ENCODE assay signal across 10 cellular contexts in the genomic region with DNA sequence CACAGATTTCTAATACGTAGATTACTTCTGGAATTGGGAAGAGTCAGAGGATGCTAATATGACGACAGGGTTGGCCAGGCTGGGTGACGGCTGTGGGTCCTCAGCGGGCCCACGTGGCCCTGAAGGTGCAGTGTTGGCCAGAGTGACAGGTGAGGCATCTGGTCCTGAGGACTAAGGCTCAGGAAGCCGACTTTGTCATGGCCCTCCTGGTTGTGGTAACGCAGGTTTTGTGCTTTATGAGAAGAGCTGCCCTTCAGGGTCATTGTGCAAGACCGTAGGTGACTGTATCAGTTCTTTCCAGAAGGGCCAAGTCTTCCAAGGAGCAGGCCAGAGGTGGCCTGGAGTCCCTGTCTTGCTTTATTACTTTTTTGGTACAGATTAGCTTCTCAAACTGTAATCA. TPM values are rescaled to one million over a fixed set of nuclear protein-coding genes. Genes with fewer than 3 reads are reported as not detected.
DNase-seq lines count a peak whose midpoint lies in the region; ATAC-seq and TF ChIP-seq lines count a peak whose summit lies in the region.
"Had no signal": no experiment of that assay in that cellular context is flagged by ENCODE, and none has a peak within 500 bp of the region (broad histone marks: within the 10 kb centered on the region; RNA-seq: fewer than 3 reads in every experiment).

No MANE protein-coding gene starts in this region.

- POLR2A ChIA-PET in AG04450 (lab: Yijun Ruan, JAX) (no interaction called here), WTC11 (lab: Charles Lee) (no interaction called here)

- H3K9me3 ChIP-seq in AG04450 (ENCODE audit: control insufficient read depth, insufficient read depth, low read length), result no peaks in the 10 kb centered on the region
- H3K9me3 ChIP-seq in hepatocyte (ENCODE audit: low read depth), result no peaks in the 10 kb centered on the region
- no peaks in the 10 kb centered on the region for H3K9me3 ChIP-seq in right cardiac atrium (ENCODE audit: control insufficient read depth, low read length)
- H3K9me3 ChIP-seq: pancreas had no signal

- peaks cover 25% of the 10 kb centered on the region for H3K4me1 Mint-ChIP-seq in WTC11

- no peaks in the 10 kb centered on the region for H3K27me3 Mint-ChIP-seq in WTC11 (ENCODE audit: low read depth)

- CTCF ChIA-PET in AG04450 (lab: Charles Lee) (no interaction called here), WTC11 (lab: Charles Lee) (interaction anchor here (0.6 kb wide), 1 partner anchor 197 kb away, joined by 3 read pairs; no protein-coding TSS in a partner anchor)

- H3K27me3 ChIP-seq in AG04450 (ENCODE audit: control insufficient read depth, insufficient read depth, low read length) (no peaks in the 10 kb centered on the region), GM06990 (replicated peaks; ENCODE audit: control insufficient read depth, insufficient read depth, low read length) (no peaks in the 10 kb centered on the region), hepatocyte (no peaks in the 10 kb centered on the region), right cardiac atrium (ENCODE audit: control insufficient read depth, insufficient read depth) (no peaks in the 10 kb centered on the region)
- H3K27me3 ChIP-seq: pancreas had no signal

- TF ChIP-seq CTCF in AG04450 (IDR thresholded peaks at IDR 0.05; ENCODE audit: low read depth, low read length) (no peak), GM06990 (IDR thresholded peaks at IDR 0.05; ENCODE audit: insufficient read depth, low read length, poor library complexity, severe bottlenecking) (no peak), WTC11 (IDR thresholded peaks at IDR 0.05) (no peak), hepatocyte (IDR thresholded peaks at IDR 0.05; ENCODE audit: poor library complexity) (no peak)

- peaks cover 21% of the 10 kb centered on the region for H3K4me1 ChIP-seq in hepatocyte (ENCODE audit: insufficient read depth)
- peaks cover 10% of the 10 kb centered on the region for H3K4me1 ChIP-seq in right cardiac atrium (ENCODE audit: control insufficient read depth, insufficient read depth, low read length)

- H3K79me2 ChIP-seq in hepatocyte, result peaks cover 85% of the 10 kb centered on the region

- H3K4me3 Mint-ChIP-seq in WTC11, result peak overlapping the region; percentile 87

- H3K36me3 Mint-ChIP-seq in WTC11, result peaks cover 52% of the 10 kb centered on the region

- DNase-seq in AG04450 (ENCODE audit: low read depth, low spot score), result no peak
- DNase-seq in GM06990 (ENCODE audit: extremely low read depth, insufficient read length), result no peak
- no peak for DNase-seq in WTC11 (ENCODE audit: low spot score)
- no peak for DNase-seq in hepatocyte (ENCODE audit: low spot score)
- no peak for DNase-seq in stimulated activated naive CD4-positive, alpha-beta T cell (lab: John Stamatoyannopoulos, UW)
- DNase-seq in COLO829 (ENCODE audit: low spot score), result no peak
- DNase-seq in right cardiac atrium, result no peak
- DNase-seq: NCI-H226, pancreas had no signal

- H2AFZ ChIP-seq in hepatocyte, result no peak overlapping the region

- H3K4me3 ChIP-seq in AG04450 (ENCODE audit: low read depth, low read length), result 0 out of 2 replicates have a peak overlapping the region, but pooled peaks have one; percentile 7
- H3K4me3 ChIP-seq in GM06990 (replicated peaks; ENCODE audit: low read depth, low read length), result peak overlapping the region; percentile 18
- H3K4me3 ChIP-seq in hepatocyte, result no peak overlapping the region
- H3K4me3 ChIP-seq in right cardiac atrium (ENCODE audit: low read length), result no peak overlapping the region

- peak overlapping the region; percentile 94 for H3K4me2 ChIP-seq in hepatocyte

- WGBS in hepatocyte (ENCODE audit: low lambda C conversion rate, missing lambda C conversion rate), result 87% methylated on average over 8 of the region's 8 CpGs
- 67% methylated on average over 8 of the region's 8 CpGs for WGBS in right cardiac atrium

- intact Hi-C loops in right cardiac atrium (cut with DNase I), result loop anchor here in 1 of 4 donors (10.0 kb wide), 1 partner anchor 782 kb away; the partner anchor contains the start of gene PSMG3

- peak overlapping the region; percentile 90 for H3K27ac Mint-ChIP-seq in WTC11

- no peaks in the 10 kb centered on the region for H3K9me3 Mint-ChIP-seq in WTC11

- no peak for ATAC-seq in WTC11
- ATAC-seq in right cardiac atrium, result no peak
- no peak for ATAC-seq in GM21360 (IDR thresholded peaks at IDR 0.05; ENCODE audit: unreplicated experiment)
- ATAC-seq: pancreas had no signal

- peaks cover 62% of the 10 kb centered on the region for H4K20me1 ChIP-seq in hepatocyte (ENCODE audit: insufficient read depth, poor library complexity, severe bottlenecking)

- H3K9me2 ChIP-seq in hepatocyte (replicated peaks; ENCODE audit: insufficient read depth), result no peaks in the 10 kb centered on the region

- H3K36me3 ChIP-seq in GM06990 (ENCODE audit: control insufficient read depth, insufficient read depth, low read length) (peaks cover 12% of the 10 kb centered on the region), hepatocyte (replicated peaks; ENCODE audit: insufficient read depth, low read depth) (no peaks in the 10 kb centered on the region)

- H3K27ac ChIP-seq in AG04450 (ENCODE audit: low read depth, low read length) (no peak overlapping the region), hepatocyte (no peak overlapping the region), right cardiac atrium (ENCODE audit: low read length) (no peak overlapping the region)
- H3K27ac ChIP-seq: pancreas had no signal

TF ChIP-seq in WTC11, 78 proteins besides CTCF, POLR2A, EP300 and RAD21:
- TF ChIP-seq ZBTB21 (CRISPR knock-in tag; IDR thresholded peaks at IDR 0.05; ENCODE audit: borderline replicate concordance), result no peak
- TF ChIP-seq, protein P1, sequence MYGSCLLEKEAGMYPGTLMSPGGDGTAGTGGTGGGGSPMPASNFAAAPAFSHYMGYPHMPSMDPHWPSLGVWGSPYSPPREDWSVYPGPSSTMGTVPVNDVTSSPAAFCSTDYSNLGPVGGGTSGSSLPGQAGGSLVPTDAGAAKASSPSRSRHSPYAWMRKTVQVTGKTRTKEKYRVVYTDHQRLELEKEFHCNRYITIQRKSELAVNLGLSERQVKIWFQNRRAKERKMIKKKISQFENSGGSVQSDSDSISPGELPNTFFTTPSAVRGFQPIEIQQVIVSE (CRISPR knock-in tag; IDR thresholded peaks at IDR 0.05; ENCODE audit: borderline replicate concordance), result no peak
- TF ChIP-seq, protein P2, sequence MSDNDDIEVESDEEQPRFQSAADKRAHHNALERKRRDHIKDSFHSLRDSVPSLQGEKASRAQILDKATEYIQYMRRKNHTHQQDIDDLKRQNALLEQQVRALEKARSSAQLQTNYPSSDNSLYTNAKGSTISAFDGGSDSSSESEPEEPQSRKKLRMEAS (CRISPR knock-in tag; IDR thresholded peaks at IDR 0.05), result no peak
- TF ChIP-seq FOXP1 (CRISPR knock-in tag; IDR thresholded peaks at IDR 0.05; ENCODE audit: borderline replicate concordance), result no peak
- no peak for TF ChIP-seq SOX15 (CRISPR knock-in tag; IDR thresholded peaks at IDR 0.05)

RNA-seq across cellular contexts. Expression of gene EIF3B, which starts 2.5 kb away (rescaled TPM):
- polyA plus RNA-seq in AG04450 (2011; rRNA removed), result 101 and 110 TPM in 2 replicates
- 94.4 and 101 TPM in 2 replicates for polyA minus RNA-seq in AG04450 (2011; rRNA and poly(A)+ RNA removed)
- 300 to 361 TPM (median 304 TPM) in 3 replicates for total RNA-seq in WTC11 (2021)
- 122 and 131 TPM in 2 replicates for total RNA-seq in hepatocyte
- 139 and 145 TPM in 2 replicates for polyA plus RNA-seq in hepatocyte
- total RNA-seq in right cardiac atrium, result 10 to 100 TPM; 64.9 to 81.7 (median 72.8) TPM
- 40.7 TPM for polyA plus RNA-seq in right cardiac atrium

RNA-seq across cellular contexts. Expression of gene SNX8, which starts 42.9 kb away (rescaled TPM):
- polyA plus RNA-seq in AG04450 (2011; rRNA removed) (40.2 and 53.0 TPM in 2 replicates), hepatocyte (81.4 and 98.0 TPM in 2 replicates), right cardiac atrium (32.3 TPM)
- polyA minus RNA-seq in AG04450 (2011; rRNA and poly(A)+ RNA removed), result 63.4 and 80.5 TPM in 2 replicates
- total RNA-seq in WTC11 (2021) (44.9 to 50.8 TPM (median 49.6 TPM) in 3 replicates), hepatocyte (24.7 and 32.0 TPM in 2 replicates), right cardiac atrium (10 to 100 TPM; 34.0 to 44.5 (median 39.7) TPM)

RNA-seq across cellular contexts. Expression of gene CHST12, which starts 46.2 kb away (rescaled TPM):
- 8.7 and 13.4 TPM in 2 replicates for polyA plus RNA-seq in AG04450 (2011; rRNA removed)
- polyA minus RNA-seq in AG04450 (2011; rRNA and poly(A)+ RNA removed), result 4.0 and 4.3 TPM in 2 replicates
- total RNA-seq in WTC11 (2021), result 18.3 to 21.7 TPM (median 20.7 TPM) in 3 replicates
- total RNA-seq in hepatocyte, result 7.2 and 8.4 TPM in 2 replicates
- 21.5 and 23.2 TPM in 2 replicates for polyA plus RNA-seq in hepatocyte
- 10 to 100 TPM; 16.6 to 19.5 (median 19.4) TPM for total RNA-seq in right cardiac atrium
- polyA plus RNA-seq in right cardiac atrium, result 17.9 TPM

Comparison
In these comparisons a context has a peak if more than half of its experiments do, and no peak if none do; other contexts are left out.
1. H3K4me3 ChIP-seq: peak in AG04450 (single experiment) and GM06990 (single experiment); none in hepatocyte (single experiment) and right cardiac atrium (single experiment).